ENCODE assay signal across 21 cellular contexts in the genomic region with DNA sequence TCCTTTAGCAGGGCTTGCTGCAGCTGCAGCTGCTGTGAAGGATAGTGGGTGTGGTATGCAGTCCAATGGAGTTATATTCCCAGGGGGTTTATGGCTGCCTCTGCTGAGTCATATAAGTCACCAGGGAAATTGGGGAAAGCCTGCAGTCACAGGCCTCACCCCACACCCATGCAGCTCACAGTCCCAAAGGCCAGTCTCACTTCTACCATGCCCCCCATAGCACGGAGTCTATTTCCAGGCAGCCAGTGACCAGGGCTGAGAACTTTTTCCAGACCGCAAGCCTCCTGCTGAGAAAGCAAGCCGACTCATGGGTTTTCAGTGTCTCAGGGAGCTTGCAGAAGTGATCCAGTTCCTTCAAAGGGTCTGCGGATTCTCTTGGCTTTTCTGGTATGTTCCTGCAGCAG.
DNase-seq lines count a peak whose midpoint lies in the region; ATAC-seq and TF ChIP-seq lines count a peak whose summit lies in the region.
"Had no signal": no experiment of that assay in that cellular context is flagged by ENCODE, and none has a peak within 500 bp of the region (broad histone marks: within the 10 kb centered on the region; RNA-seq: fewer than 3 reads in every experiment).

No MANE protein-coding gene starts in this region.

- H3F3A ChIP-seq in neural progenitor cell (ENCODE audit: low read depth): no peaks in the 10 kb centered on the region

- H3K9ac ChIP-seq in endodermal cell (ENCODE audit: extremely low read depth, low read length, poor library complexity, severe bottlenecking): no peak overlapping the region
- H3K9ac ChIP-seq in neural progenitor cell: no peak overlapping the region

- H3K27me3 ChIP-seq in endodermal cell (ENCODE audit: control insufficient read depth, insufficient read depth, low read length, poor library complexity, severe bottlenecking): no peaks in the 10 kb centered on the region
- no peaks in the 10 kb centered on the region for H3K27me3 ChIP-seq in neural progenitor cell
- H3K27me3 ChIP-seq in Caco-2 (replicated peaks; ENCODE audit: control insufficient read depth, insufficient read depth, low read length): no peaks in the 10 kb centered on the region
- H3K27me3 ChIP-seq in CD4-positive, alpha-beta T cell (ENCODE audit: control insufficient read depth, insufficient read depth, low read length): no peaks in the 10 kb centered on the region
- H3K27me3 ChIP-seq: esophagus squamous epithelium, hepatocyte, testis had no signal

- 89 to 96% methylated on average over 4 of the region's 4 CpGs for WGBS in endodermal cell (ENCODE audit: insufficient coverage in 1 of 2, insufficient read length in 1 of 2), 2 experiments

- POLR2A ChIA-PET in Caco-2 (lab: Charles Lee): no interaction called here
- POLR2A ChIA-PET in CD4-positive, alpha-beta T cell (lab: Charles Lee): no interaction called here

- no peaks in the 10 kb centered on the region for H3K4me1 ChIP-seq in endodermal cell (ENCODE audit: control insufficient read depth, insufficient read depth, low read length)
- no peaks in the 10 kb centered on the region for H3K4me1 ChIP-seq in neural progenitor cell
- no peaks in the 10 kb centered on the region for H3K4me1 ChIP-seq in Caco-2
- H3K4me1 ChIP-seq: esophagus squamous epithelium, psoas muscle, testis had no signal

- CTCF ChIA-PET in Caco-2 (lab: Charles Lee): no interaction called here
- CTCF ChIA-PET in CD4-positive, alpha-beta T cell (lab: Charles Lee): interaction anchor here (0.7 kb wide), 1 partner anchor 378 kb away, joined by 3 read pairs; no protein-coding TSS in a partner anchor

- H3K9me3 Mint-ChIP-seq in endodermal cell (peaks cover 22% of the 10 kb centered on the region), neural progenitor cell (no peaks in the 10 kb centered on the region), Caco-2 (ENCODE audit: unreplicated experiment) (no peaks in the 10 kb centered on the region)
- H3K9me3 Mint-ChIP-seq in CD4-positive, alpha-beta T cell: peaks cover 16% of the 10 kb centered on the region

- no peak for ATAC-seq in CD4-positive, alpha-beta T cell (ENCODE audit: poor library complexity)
- no peak for ATAC-seq in GM19397 (IDR thresholded peaks at IDR 0.05; ENCODE audit: unreplicated experiment)
- ATAC-seq: activated CD4-positive, alpha-beta T cell treated with anti-CD3 and anti-CD28 coated beads for 36 hours; HCT116; Panc1; psoas muscle had no signal

- H3K79me2 ChIP-seq in neural progenitor cell (ENCODE audit: low read depth): no peaks in the 10 kb centered on the region
- H3K79me2 ChIP-seq: hepatocyte had no signal

- BruUV-seq in Caco-2 (replicated peaks; lab: Mats Ljungman, UMichigan): no TSS peak

- H3K4me1 Mint-ChIP-seq in endodermal cell: peaks cover 21% of the 10 kb centered on the region
- H3K4me1 Mint-ChIP-seq in neural progenitor cell: no peaks in the 10 kb centered on the region
- H3K4me1 Mint-ChIP-seq in Caco-2 (ENCODE audit: low read depth, unreplicated experiment): no peaks in the 10 kb centered on the region
- no peaks in the 10 kb centered on the region for H3K4me1 Mint-ChIP-seq in CD4-positive, alpha-beta T cell (ENCODE audit: low read depth)
- H3K4me1 Mint-ChIP-seq: activated CD4-positive, alpha-beta T cell treated with anti-CD3 and anti-CD28 coated beads for 36 hours; CD4-positive, alpha-beta memory T cell had no signal

- H3K27ac ChIP-seq in endodermal cell (ENCODE audit: low read depth, low read length): no peak overlapping the region
- H3K27ac ChIP-seq in neural progenitor cell: no peak overlapping the region
- H3K27ac ChIP-seq in CD4-positive, alpha-beta T cell (ENCODE audit: low read depth, low read length): no peak overlapping the region
- H3K27ac ChIP-seq: esophagus squamous epithelium, hepatocyte, psoas muscle, SK-N-MC, testis had no signal

- no peak overlapping the region for H3K4me2 ChIP-seq in neural progenitor cell
- H3K4me2 ChIP-seq: hepatocyte had no signal

- H3K27ac Mint-ChIP-seq in endodermal cell: no peak overlapping the region
- H3K27ac Mint-ChIP-seq in neural progenitor cell: no peak overlapping the region
- H3K27ac Mint-ChIP-seq in Caco-2 (ENCODE audit: unreplicated experiment): no peak overlapping the region
- H3K27ac Mint-ChIP-seq in CD4-positive, alpha-beta T cell: no peak overlapping the region
- H3K27ac Mint-ChIP-seq: activated CD4-positive, alpha-beta T cell treated with anti-CD3 and anti-CD28 coated beads for 36 hours; CD4-positive, alpha-beta memory T cell had no signal

- H2AFZ ChIP-seq in neural progenitor cell (replicated peaks): no peak overlapping the region
- H2AFZ ChIP-seq: hepatocyte had no signal

- no peak overlapping the region for H3K4me3 ChIP-seq in endodermal cell (ENCODE audit: low read length)
- H3K4me3 ChIP-seq in neural progenitor cell: no peak overlapping the region
- H3K4me3 ChIP-seq in Caco-2 (ENCODE audit: low read depth, low read length): no peak overlapping the region
- H3K4me3 ChIP-seq: esophagus squamous epithelium, hepatocyte, psoas muscle, SK-N-MC, testis had no signal

- no peaks in the 10 kb centered on the region for H3K27me3 Mint-ChIP-seq in endodermal cell (ENCODE audit: insufficient read depth)
- no peaks in the 10 kb centered on the region for H3K27me3 Mint-ChIP-seq in neural progenitor cell (ENCODE audit: insufficient read depth, low read depth)
- H3K27me3 Mint-ChIP-seq in Caco-2 (ENCODE audit: insufficient read depth, unreplicated experiment): peaks cover 4% of the 10 kb centered on the region
- no peaks in the 10 kb centered on the region for H3K27me3 Mint-ChIP-seq in CD4-positive, alpha-beta T cell
- H3K27me3 Mint-ChIP-seq: activated CD4-positive, alpha-beta T cell treated with anti-CD3 and anti-CD28 coated beads for 36 hours had no signal

- intact Hi-C loops in Caco-2 (cut with micrococcal nuclease; ENCODE audit: unreplicated experiment): no loop called here
- intact Hi-C loops in CD4-positive, alpha-beta T cell (cut with DNase I, micrococcal nuclease): no loop called here

- DNase-seq in EL (peak; percentile 50), NCI-H1436 (lab: John Stamatoyannopoulos, UW) (peak; percentile 3), endodermal cell (peak; percentile 44), neural progenitor cell (ENCODE audit: low spot score) (peak; percentile 3), Caco-2 (no peak)
- no peak for DNase-seq in CD4-positive, alpha-beta T cell
- DNase-seq: activated CD4-positive, alpha-beta T cell treated with anti-CD3 and anti-CD28 coated beads for 36 hours; CD4-positive, alpha-beta memory T cell; DND-41; effector CD8-positive, alpha-beta T cell; esophagus squamous epithelium; NCI-H1048; psoas muscle; stimulated activated CD4-positive, alpha-beta T cell treated with anti-CD3 and anti-CD28 coated beads, Interleukin-12 subunit alpha, Interleukin-12 subunit beta, amount 100 ng/mL, for 4 hours; T-helper 9 cell; testis had no signal

- no peak for TF ChIP-seq CTCF in endodermal cell (conservative IDR thresholded peaks at IDR 0.05)
- TF ChIP-seq CTCF in neural progenitor cell (IDR thresholded peaks at IDR 0.05): no peak
- TF ChIP-seq CTCF in Caco-2 (IDR thresholded peaks at IDR 0.05; ENCODE audit: insufficient read depth in 1 of 2, low read depth in 1 of 2, low read length in 1 of 2, severe bottlenecking in 1 of 2, unreplicated experiment in 1 of 2): no peak
- no peak for TF ChIP-seq CTCF in CD4-positive, alpha-beta T cell (IDR thresholded peaks at IDR 0.05)

- no peaks in the 10 kb centered on the region for H4K20me1 ChIP-seq in neural progenitor cell (ENCODE audit: low read depth)

- peaks cover 26% of the 10 kb centered on the region for H3K9me3 ChIP-seq in endodermal cell (ENCODE audit: control insufficient read depth, low read length)
- no peaks in the 10 kb centered on the region for H3K9me3 ChIP-seq in neural progenitor cell (ENCODE audit: low read depth)
- no peaks in the 10 kb centered on the region for H3K9me3 ChIP-seq in Caco-2
- H3K9me3 ChIP-seq in CD4-positive, alpha-beta T cell (ENCODE audit: control insufficient read depth, low read length): no peaks in the 10 kb centered on the region
- H3K9me3 ChIP-seq: esophagus squamous epithelium, psoas muscle, testis had no signal

- H3K4me3 Mint-ChIP-seq in endodermal cell (no peak overlapping the region), neural progenitor cell (no peak overlapping the region), Caco-2 (ENCODE audit: unreplicated experiment) (no peak overlapping the region)
- no peak overlapping the region for H3K4me3 Mint-ChIP-seq in CD4-positive, alpha-beta T cell
- H3K4me3 Mint-ChIP-seq: activated CD4-positive, alpha-beta T cell treated with anti-CD3 and anti-CD28 coated beads for 36 hours; CD4-positive, alpha-beta memory T cell had no signal

- H3K36me3 Mint-ChIP-seq in endodermal cell (ENCODE audit: low read depth): peaks cover 3% of the 10 kb centered on the region
- no peaks in the 10 kb centered on the region for H3K36me3 Mint-ChIP-seq in neural progenitor cell
- no peaks in the 10 kb centered on the region for H3K36me3 Mint-ChIP-seq in Caco-2 (ENCODE audit: insufficient read depth, unreplicated experiment)
- no peaks in the 10 kb centered on the region for H3K36me3 Mint-ChIP-seq in CD4-positive, alpha-beta T cell (ENCODE audit: low read depth)
- H3K36me3 Mint-ChIP-seq: CD4-positive, alpha-beta memory T cell had no signal

- no peaks in the 10 kb centered on the region for H3K36me3 ChIP-seq in endodermal cell (ENCODE audit: control insufficient read depth, insufficient read depth, low read length)
- no peaks in the 10 kb centered on the region for H3K36me3 ChIP-seq in neural progenitor cell
- no peaks in the 10 kb centered on the region for H3K36me3 ChIP-seq in Caco-2 (ENCODE audit: control insufficient read depth, insufficient read depth, low read length)
- H3K36me3 ChIP-seq: esophagus squamous epithelium had no signal

Comparison
In these comparisons a context has a peak if more than half of its experiments do, and no peak if none do; other contexts are left out.
1. DNase-seq: peak in EL (single experiment), NCI-H1436 (single experiment), endodermal cell (single experiment) and neural progenitor cell (single experiment); none in Caco-2 (0 of 2) and CD4-positive, alpha-beta T cell (0 of 10).